In genomic region chr14:33951183-33951840, GRCh38 we compare ENCODE assay signal across 8 cellular contexts. TPM values are rescaled to one million over a fixed set of nuclear protein-coding genes. Genes with fewer than 3 reads are reported as not detected.
DNase-seq lines count a peak whose midpoint lies in the region; ATAC-seq and TF ChIP-seq lines count a peak whose summit lies in the region.

No MANE protein-coding gene starts in this region.

- DNase-seq in GM23338 (ENCODE audit: low spot score), result peak; percentile 28
- DNase-seq in Panc1 (ENCODE audit: low read depth, low spot score), result no peak
- no peak for DNase-seq in esophagus muscularis mucosa (ENCODE audit: extremely low spot score)
- no peak for DNase-seq in gastrocnemius medialis
- no peak for DNase-seq in nucleus accumbens (lab: John Stamatoyannopoulos, UW)
- no peak for DNase-seq in stimulated activated naive CD4-positive, alpha-beta T cell (lab: John Stamatoyannopoulos, UW)
- DNase-seq in kidney glomerular epithelial cell (lab: John Stamatoyannopoulos, UW), result no peak

- H3F3A ChIP-seq in GM23338 (replicated peaks; ENCODE audit: low read depth), result no peaks in the 10 kb centered on the region

- WGBS in esophagus muscularis mucosa, result 15% methylated on average over 11 of the region's 11 CpGs

- H3K4me3 Mint-ChIP-seq in GM23338, result peak overlapping the region; percentile 71

- H3K36me3 Mint-ChIP-seq in GM23338 (ENCODE audit: low read depth), result no peaks in the 10 kb centered on the region; the same call in 2 of the 3 replicates

- TF ChIP-seq CTCF in GM23338 (conservative IDR thresholded peaks at IDR 0.05; ENCODE audit: low read depth in 2 of 2) (no peak), Panc1 (IDR thresholded peaks at IDR 0.05) (no peak), esophagus muscularis mucosa (IDR thresholded peaks at IDR 0.05) (no peak), gastrocnemius medialis (IDR thresholded peaks at IDR 0.05 in 4 of 5, conservative IDR thresholded peaks at IDR 0.05 in 1 of 5) (no peak)

- no peaks in the 10 kb centered on the region for H3K9me2 ChIP-seq in GM23338 (ENCODE audit: insufficient read depth)

- H3K4me1 ChIP-seq in GM23338 (ENCODE audit: insufficient read depth) (peaks cover 23% of the 10 kb centered on the region), Panc1 (ENCODE audit: control insufficient read depth, insufficient read depth, low read length) (no peaks in the 10 kb centered on the region), esophagus muscularis mucosa (peaks cover 9 to 55% (median 40%) of the 10 kb centered on the region in 4 donors), gastrocnemius medialis (peaks cover 11 to 14% of the 10 kb centered on the region in 2 donors)

- H4K20me1 ChIP-seq in GM23338 (replicated peaks; ENCODE audit: insufficient read depth), result peaks cover 8% of the 10 kb centered on the region; the same call in 1 of the 2 replicates

- in situ Hi-C loops in Panc1 (cut with HindIII; ENCODE audit: low pct_unique_long_range_greater_than_20kb, low sequenced_read_pairs) (no loop called here), gastrocnemius medialis (cut with MboI; ENCODE audit: low sequenced_read_pairs in 4 of 4) (no loop called here)

- H3K9me3 Mint-ChIP-seq in GM23338, result no peaks in the 10 kb centered on the region

- H3K27ac Mint-ChIP-seq in GM23338, result peak overlapping the region; percentile 95

- H3K27ac ChIP-seq in GM23338 (ENCODE audit: low read depth) (peak overlapping the region; percentile 94), Panc1 (ENCODE audit: low read length) (no peak overlapping the region), esophagus muscularis mucosa (replicated peaks in 1 of 4) (peak overlapping the region; percentile 77 to 89 (median 85)), gastrocnemius medialis (peak overlapping the region; percentile 78 to 88 (median 82))

- H3K4me3 ChIP-seq in GM23338 (peak overlapping the region; percentile 33), Panc1 (ENCODE audit: low read depth in 2 of 2, low read length in 2 of 2) (peak overlapping the region; percentile 57 to 64), esophagus muscularis mucosa (peak overlapping the region; percentile 65 to 85 (median 76)), gastrocnemius medialis (peak overlapping the region; percentile 81 to 91 (median 83))

- H2AFZ ChIP-seq in GM23338, result no peak overlapping the region

- peaks cover 34% of the 10 kb centered on the region for H3K4me1 Mint-ChIP-seq in GM23338

- H3K9me3 ChIP-seq in Panc1 (ENCODE audit: control insufficient read depth, insufficient read depth, low read depth, low read length), result no peaks in the 10 kb centered on the region
- H3K9me3 ChIP-seq in esophagus muscularis mucosa, result no peaks in the 10 kb centered on the region
- H3K9me3 ChIP-seq in gastrocnemius medialis, result no peaks in the 10 kb centered on the region

- H3K36me3 ChIP-seq in GM23338 (ENCODE audit: insufficient read depth) (no peaks in the 10 kb centered on the region), Panc1 (ENCODE audit: control insufficient read depth, insufficient read depth, low read length) (no peaks in the 10 kb centered on the region), esophagus muscularis mucosa (no peaks in the 10 kb centered on the region), gastrocnemius medialis (no peaks in the 10 kb centered on the region)

- peaks cover 21% of the 10 kb centered on the region for H3K27me3 Mint-ChIP-seq in GM23338 (ENCODE audit: insufficient read depth, low read depth, poor library complexity)

- no TSS peak for BruUV-seq in Panc1 (replicated peaks; lab: Mats Ljungman, UMichigan)

- H3K27me3 ChIP-seq in GM23338 (ENCODE audit: insufficient read depth), result peaks cover 15% of the 10 kb centered on the region
- H3K27me3 ChIP-seq in Panc1 (ENCODE audit: control insufficient read depth, insufficient read depth, low read length), result peaks cover 13% of the 10 kb centered on the region
- no peaks in the 10 kb centered on the region for H3K27me3 ChIP-seq in esophagus muscularis mucosa
- no peaks in the 10 kb centered on the region for H3K27me3 ChIP-seq in gastrocnemius medialis

- CTCF ChIA-PET in Panc1 (lab: Charles Lee), result no interaction called here

- ATAC-seq in GM23338 (no peak), Panc1 (no peak), gastrocnemius medialis (no peak), GM18867 (IDR thresholded peaks at IDR 0.05; ENCODE audit: unreplicated experiment) (no peak)

- TF ChIP-seq POLR2A in esophagus muscularis mucosa (IDR thresholded peaks at IDR 0.05; ENCODE audit: low read depth) (no peak), gastrocnemius medialis (IDR thresholded peaks at IDR 0.05) (no peak)

- peaks cover 39% of the 10 kb centered on the region for H3K79me2 ChIP-seq in GM23338 (replicated peaks; ENCODE audit: insufficient read depth)

- TF ChIP-seq EP300 in esophagus muscularis mucosa (IDR thresholded peaks at IDR 0.05), result no peak

- intact Hi-C loops in Panc1 (cut with micrococcal nuclease; ENCODE audit: unreplicated experiment) (no loop called here), esophagus muscularis mucosa (cut with DNase I) (loop anchor here (5.0 kb wide), 1 partner anchor 111 kb away; no protein-coding TSS in a partner anchor), gastrocnemius medialis (cut with DNase I; ENCODE audit: low total_unique reads) (loop anchor here (1.0 to 5.0 kb wide), 4 partner anchors 66 to 276 kb away; no protein-coding TSS in a partner anchor)

- POLR2A ChIA-PET in Panc1 (lab: Charles Lee), result no interaction called here

- H3K4me2 ChIP-seq in GM23338, result peak overlapping the region; percentile 68

TF ChIP-seq in GM23338, 12 proteins besides CTCF, POLR2A, EP300 and RAD21 (continues in another document):
- TF ChIP-seq, protein P1, sequence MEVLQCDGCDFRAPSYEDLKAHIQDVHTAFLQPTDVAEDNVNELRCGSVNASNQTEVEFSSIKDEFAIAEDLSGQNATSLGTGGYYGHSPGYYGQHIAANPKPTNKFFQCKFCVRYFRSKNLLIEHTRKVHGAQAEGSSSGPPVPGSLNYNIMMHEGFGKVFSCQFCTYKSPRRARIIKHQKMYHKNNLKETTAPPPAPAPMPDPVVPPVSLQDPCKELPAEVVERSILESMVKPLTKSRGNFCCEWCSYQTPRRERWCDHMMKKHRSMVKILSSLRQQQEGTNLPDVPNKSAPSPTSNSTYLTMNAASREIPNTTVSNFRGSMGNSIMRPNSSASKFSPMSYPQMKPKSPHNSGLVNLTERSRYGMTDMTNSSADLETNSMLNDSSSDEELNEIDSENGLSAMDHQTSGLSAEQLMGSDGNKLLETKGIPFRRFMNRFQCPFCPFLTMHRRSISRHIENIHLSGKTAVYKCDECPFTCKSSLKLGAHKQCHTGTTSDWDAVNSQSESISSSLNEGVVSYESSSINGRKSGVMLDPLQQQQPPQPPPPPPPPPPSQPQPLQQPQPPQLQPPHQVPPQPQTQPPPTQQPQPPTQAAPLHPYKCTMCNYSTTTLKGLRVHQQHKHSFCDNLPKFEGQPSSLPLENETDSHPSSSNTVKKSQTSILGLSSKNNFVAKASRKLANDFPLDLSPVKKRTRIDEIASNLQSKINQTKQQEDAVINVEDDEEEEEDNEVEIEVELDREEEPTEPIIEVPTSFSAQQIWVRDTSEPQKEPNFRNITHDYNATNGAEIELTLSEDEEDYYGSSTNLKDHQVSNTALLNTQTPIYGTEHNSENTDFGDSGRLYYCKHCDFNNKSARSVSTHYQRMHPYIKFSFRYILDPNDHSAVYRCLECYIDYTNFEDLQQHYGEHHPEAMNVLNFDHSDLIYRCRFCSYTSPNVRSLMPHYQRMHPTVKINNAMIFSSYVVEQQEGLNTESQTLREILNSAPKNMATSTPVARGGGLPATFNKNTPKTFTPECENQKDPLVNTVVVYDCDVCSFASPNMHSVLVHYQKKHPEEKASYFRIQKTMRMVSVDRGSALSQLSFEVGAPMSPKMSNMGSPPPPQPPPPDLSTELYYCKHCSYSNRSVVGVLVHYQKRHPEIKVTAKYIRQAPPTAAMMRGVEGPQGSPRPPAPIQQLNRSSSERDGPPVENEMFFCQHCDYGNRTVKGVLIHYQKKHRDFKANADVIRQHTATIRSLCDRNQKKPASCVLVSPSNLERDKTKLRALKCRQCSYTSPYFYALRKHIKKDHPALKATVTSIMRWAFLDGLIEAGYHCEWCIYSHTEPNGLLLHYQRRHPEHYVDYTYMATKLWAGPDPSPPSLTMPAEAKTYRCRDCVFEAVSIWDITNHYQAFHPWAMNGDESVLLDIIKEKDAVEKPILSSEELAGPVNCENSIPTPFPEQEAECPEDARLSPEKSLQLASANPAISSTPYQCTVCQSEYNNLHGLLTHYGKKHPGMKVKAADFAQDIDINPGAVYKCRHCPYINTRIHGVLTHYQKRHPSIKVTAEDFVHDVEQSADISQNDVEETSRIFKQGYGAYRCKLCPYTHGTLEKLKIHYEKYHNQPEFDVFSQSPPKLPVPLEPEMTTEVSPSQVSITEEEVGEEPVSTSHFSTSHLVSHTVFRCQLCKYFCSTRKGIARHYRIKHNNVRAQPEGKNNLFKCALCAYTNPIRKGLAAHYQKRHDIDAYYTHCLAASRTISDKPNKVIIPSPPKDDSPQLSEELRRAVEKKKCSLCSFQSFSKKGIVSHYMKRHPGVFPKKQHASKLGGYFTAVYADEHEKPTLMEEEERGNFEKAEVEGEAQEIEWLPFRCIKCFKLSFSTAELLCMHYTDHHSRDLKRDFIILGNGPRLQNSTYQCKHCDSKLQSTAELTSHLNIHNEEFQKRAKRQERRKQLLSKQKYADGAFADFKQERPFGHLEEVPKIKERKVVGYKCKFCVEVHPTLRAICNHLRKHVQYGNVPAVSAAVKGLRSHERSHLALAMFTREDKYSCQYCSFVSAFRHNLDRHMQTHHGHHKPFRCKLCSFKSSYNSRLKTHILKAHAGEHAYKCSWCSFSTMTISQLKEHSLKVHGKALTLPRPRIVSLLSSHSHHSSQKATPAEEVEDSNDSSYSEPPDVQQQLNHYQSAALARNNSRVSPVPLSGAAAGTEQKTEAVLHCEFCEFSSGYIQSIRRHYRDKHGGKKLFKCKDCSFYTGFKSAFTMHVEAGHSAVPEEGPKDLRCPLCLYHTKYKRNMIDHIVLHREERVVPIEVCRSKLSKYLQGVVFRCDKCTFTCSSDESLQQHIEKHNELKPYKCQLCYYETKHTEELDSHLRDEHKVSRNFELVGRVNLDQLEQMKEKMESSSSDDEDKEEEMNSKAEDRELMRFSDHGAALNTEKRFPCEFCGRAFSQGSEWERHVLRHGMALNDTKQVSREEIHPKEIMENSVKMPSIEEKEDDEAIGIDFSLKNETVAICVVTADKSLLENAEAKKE (CRISPR knock-in tag; IDR thresholded peaks at IDR 0.05), result no peak
- no peak for TF ChIP-seq JUNB (IDR thresholded peaks at IDR 0.05; ENCODE audit: unreplicated experiment)
- no peak for TF ChIP-seq EZH2 (IDR thresholded peaks at IDR 0.05; ENCODE audit: low read depth, unreplicated experiment)
- no peak for TF ChIP-seq NANOG (IDR thresholded peaks at IDR 0.05; ENCODE audit: borderline replicate concordance)
- TF ChIP-seq CREB1 (CRISPR knock-in tag; IDR thresholded peaks at IDR 0.05; ENCODE audit: low read depth), result no peak
- no peak for TF ChIP-seq STAT1 (IDR thresholded peaks at IDR 0.05; ENCODE audit: unreplicated experiment)

RNA-seq across cellular contexts. Expression of gene EGLN3, which starts 0.4 kb away (rescaled TPM):
- 42.9 and 44.4 TPM in 2 replicates for total RNA-seq in GM23338 (2014; rRNA removed; shearing (Covaris generic))
- 26.0 and 26.8 TPM in 2 replicates for polyA plus RNA-seq in GM23338 (2016; fragmentation: Nextera tagmentation; extraction: Ambion mirVana)
- total RNA-seq in Panc1 (2021; ENCODE audit: unreplicated experiment) (3.6 TPM), esophagus muscularis mucosa (10 to 100 TPM; 24.0 to 41.1 (median 24.5) TPM), gastrocnemius medialis (10 to 100 TPM in 3 of 4 donors, 1 to 10 TPM in 1; 9.4 to 15.7 (median 13.5) TPM)
- 3.9 TPM for polyA plus RNA-seq in Panc1 (2012; ENCODE audit: insufficient read length)

Comparison
In these comparisons a context has a peak if more than half of its experiments do, and no peak if none do; other contexts are left out.
1. H3K4me3 ChIP-seq: peak in every context shown above with its lines; median percentile 83 in gastrocnemius medialis; 76 in esophagus muscularis mucosa; 60 in Panc1; 33 in GM23338.